ENCODE assay signal across 11 cellular contexts in the genomic region with DNA sequence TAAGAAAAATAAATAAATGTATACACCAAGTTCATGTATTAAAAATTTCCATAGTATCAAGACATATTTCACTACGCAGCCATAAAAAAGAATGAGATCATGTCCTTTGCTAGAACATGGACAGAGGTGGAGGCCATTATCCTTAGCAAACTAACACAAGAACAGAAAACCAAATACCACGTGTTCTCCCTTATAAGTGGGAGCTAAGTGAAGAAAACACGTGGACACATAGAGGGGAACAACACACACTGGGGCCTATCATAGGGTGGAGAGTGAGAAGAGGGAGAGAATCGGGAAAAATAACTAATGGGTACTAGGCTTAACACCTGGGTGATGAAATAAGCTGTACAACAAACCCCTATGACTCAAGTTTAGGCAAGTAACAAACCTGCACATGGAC.
"Had no signal": no experiment of that assay in that cellular context is flagged by ENCODE, and none has a peak within 500 bp of the region (broad histone marks: within the 10 kb centered on the region; RNA-seq: fewer than 3 reads in every experiment).

No MANE protein-coding gene starts in this region.

- H3K9me3 ChIP-seq: HAP-1 had no signal

- H3K36me3 ChIP-seq: HAP-1 had no signal

- ATAC-seq: GM23338, HCT116 had no signal

- FAIRE-seq: H1, H54 had no signal

- H2AFZ ChIP-seq: GM23248, GM23338 had no signal

- DNase-seq: GM23248, GOT3, H7, H9, HCEC 1CT, HFFc6 had no signal

- H3K9ac ChIP-seq: GM23248 had no signal

- H3K27ac ChIP-seq: GM23248 had no signal

- H3K4me1 ChIP-seq: HAP-1 had no signal

- H3K4me3 ChIP-seq: GM23248, GM23338, HAP-1 had no signal

- H3K4me2 ChIP-seq: GM23338 had no signal
